Comparison of ENCODE assay signal across 8 cellular contexts in genomic region chr6:75601608-75602163, GRCh38. TPM values are rescaled to one million over a fixed set of nuclear protein-coding genes. Genes with fewer than 3 reads are reported as not detected.
DNase-seq lines count a peak whose midpoint lies in the region; ATAC-seq and TF ChIP-seq lines count a peak whose summit lies in the region.

Gene SENP6 (plus strand): TSS chr6:75601880. CDS start chr6:75602525, 645 bp downstream.

- H3K4me3 ChIP-seq in body of pancreas (peak within 1 kb of the TSS; percentile 74 to 89), iPS-11a (ENCODE audit: low read depth, low read length) (peak within 1 kb of the TSS; percentile 91), skeletal muscle cell (ENCODE audit: low read depth, low read length) (peak within 1 kb of the TSS; percentile 74)

- TF ChIP-seq POLR2A in body of pancreas (IDR thresholded peaks at IDR 0.05), result peak; percentile 82 to 93 (median 87)

- no peaks in the 10 kb centered on the region for H3K9me3 ChIP-seq in body of pancreas

- H3K4me1 ChIP-seq in body of pancreas, result peaks cover 30% of the 10 kb centered on the region

- no peak for TF ChIP-seq CTCF in body of pancreas (IDR thresholded peaks at IDR 0.05)

- no peaks in the 10 kb centered on the region for H3K36me3 ChIP-seq in body of pancreas (replicated peaks in 1 of 2; ENCODE audit: insufficient read depth in 1 of 2, low read depth in 2 of 2)

- 0% methylated on average over 6 to 43 of the region's 67 CpGs for WGBS in body of pancreas, 2 donors

- DNase-seq in NCI-H1417 (lab: John Stamatoyannopoulos, UW), result peak; percentile 75 to 95 (median 86)
- DNase-seq in NCI-H1417 treated with DMSO at 0.1 percent for 48 hours (lab: John Stamatoyannopoulos, UW), result no peak
- DNase-seq in NCI-H146 treated with DMSO at 0.1 percent for 48 hours (lab: John Stamatoyannopoulos, UW; ENCODE audit: unreplicated experiment), result peak; percentile 76
- peak; percentile 86 for DNase-seq in UCSD-AML1 (lab: John Stamatoyannopoulos, UW; ENCODE audit: unreplicated experiment)
- DNase-seq in body of pancreas, result peak; percentile 71 to 82 (median 78)
- DNase-seq in skeletal muscle cell (ENCODE audit: low read depth), result peak; percentile 44

- no peaks in the 10 kb centered on the region for H3K27me3 ChIP-seq in body of pancreas

- ATAC-seq in HG02763 (IDR thresholded peaks at IDR 0.05; ENCODE audit: unreplicated experiment) (peak; percentile 71), body of pancreas (peak; percentile 93)

- H3K27ac ChIP-seq in body of pancreas, result peak within 1 kb of the TSS; percentile 90 to 98 (median 98)

- intact Hi-C loops in body of pancreas (cut with DNase I), result no loop called here

RNA-seq across cellular contexts. Expression of gene SENP6, which starts in this region (rescaled TPM):
- 10 to 100 TPM; 68.6 to 75.2 TPM for total RNA-seq in body of pancreas
